In genomic region chr6:37695857-37696219, GRCh38 we compare ENCODE assay signal across 1 cellular context.
TF ChIP-seq lines count a peak whose summit lies in the region.

No MANE protein-coding gene starts in this region.

TF ChIP-seq in SK-N-SH, 30 proteins besides CTCF, POLR2A, EP300 and RAD21 (continued from another document):
- TF ChIP-seq ZBTB33 (IDR thresholded peaks at IDR 0.05; ENCODE audit: borderline replicate concordance, low read depth) (no peak), MXI1 (IDR thresholded peaks at IDR 0.05; ENCODE audit: low read depth, low read length) (no peak), REST (IDR thresholded peaks at IDR 0.05; ENCODE audit: low read depth, low read length) (no peak), SMC3 (IDR thresholded peaks at IDR 0.05; ENCODE audit: low read depth, low read length) (no peak), FOXJ3 (CRISPR knock-in tag; IDR thresholded peaks at IDR 0.05) (no peak), NFIC (IDR thresholded peaks at IDR 0.05; ENCODE audit: borderline replicate concordance) (no peak)
- TF ChIP-seq, protein P1, sequence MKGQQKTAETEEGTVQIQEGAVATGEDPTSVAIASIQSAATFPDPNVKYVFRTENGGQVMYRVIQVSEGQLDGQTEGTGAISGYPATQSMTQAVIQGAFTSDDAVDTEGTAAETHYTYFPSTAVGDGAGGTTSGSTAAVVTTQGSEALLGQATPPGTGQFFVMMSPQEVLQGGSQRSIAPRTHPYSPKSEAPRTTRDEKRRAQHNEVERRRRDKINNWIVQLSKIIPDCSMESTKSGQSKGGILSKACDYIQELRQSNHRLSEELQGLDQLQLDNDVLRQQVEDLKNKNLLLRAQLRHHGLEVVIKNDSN (IDR thresholded peaks at IDR 0.05; ENCODE audit: borderline replicate concordance, low read depth), result no peak
- TF ChIP-seq, protein P2, sequence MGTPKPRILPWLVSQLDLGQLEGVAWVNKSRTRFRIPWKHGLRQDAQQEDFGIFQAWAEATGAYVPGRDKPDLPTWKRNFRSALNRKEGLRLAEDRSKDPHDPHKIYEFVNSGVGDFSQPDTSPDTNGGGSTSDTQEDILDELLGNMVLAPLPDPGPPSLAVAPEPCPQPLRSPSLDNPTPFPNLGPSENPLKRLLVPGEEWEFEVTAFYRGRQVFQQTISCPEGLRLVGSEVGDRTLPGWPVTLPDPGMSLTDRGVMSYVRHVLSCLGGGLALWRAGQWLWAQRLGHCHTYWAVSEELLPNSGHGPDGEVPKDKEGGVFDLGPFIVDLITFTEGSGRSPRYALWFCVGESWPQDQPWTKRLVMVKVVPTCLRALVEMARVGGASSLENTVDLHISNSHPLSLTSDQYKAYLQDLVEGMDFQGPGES (IDR thresholded peaks at IDR 0.05; ENCODE audit: low read depth, low read length), result no peak
